ENCODE assay signal across 11 cellular contexts in genomic region chr2:240453461-240454030, GRCh38. TPM values are rescaled to one million over a fixed set of nuclear protein-coding genes. Genes with fewer than 3 reads are reported as not detected.
DNase-seq lines count a peak whose midpoint lies in the region; ATAC-seq, FAIRE-seq and TF ChIP-seq lines count a peak whose summit lies in the region.
"Had no signal": no experiment of that assay in that cellular context is flagged by ENCODE, and none has a peak within 500 bp of the region (broad histone marks: within the 10 kb centered on the region; RNA-seq: fewer than 3 reads in every experiment).

No MANE protein-coding gene starts in this region.

- intact Hi-C loops in activated CD4-positive, alpha-beta memory T cell treated with anti-CD3 and anti-CD28 coated beads for 36 hours (cut with micrococcal nuclease) = no loop called here

- DNase-seq in bronchial epithelial cell (ENCODE audit: low read depth) (no peak), kidney epithelial cell (ENCODE audit: low read depth) (no peak), anterior cingulate cortex (lab: John Stamatoyannopoulos, UW) (no peak)
- DNase-seq in stimulated activated effector memory CD8-positive, alpha-beta T cell treated with anti-CD3 and anti-CD28 coated beads, Interleukin-12 subunit alpha, Interleukin-12 subunit beta, amount 100 ng/mL, for 72 hours (ENCODE audit: low spot score in 2 of 2) = no peak
- no peak for DNase-seq in activated CD4-positive, alpha-beta memory T cell treated with anti-CD3 and anti-CD28 coated beads for 36 hours
- DNase-seq: cerebellar nuclear complex; DMS53; NCI-H1436; stimulated activated CD4-positive, alpha-beta T cell treated with anti-CD3 and anti-CD28 coated beads, Interleukin-2, amount 100 ng/mL, for 24 hours had no signal

- no peak overlapping the region for H3K27ac Mint-ChIP-seq in stimulated activated effector memory CD8-positive, alpha-beta T cell treated with anti-CD3 and anti-CD28 coated beads, Interleukin-12 subunit alpha, Interleukin-12 subunit beta, amount 100 ng/mL, for 72 hours
- no peak overlapping the region for H3K27ac Mint-ChIP-seq in activated CD4-positive, alpha-beta memory T cell treated with anti-CD3 and anti-CD28 coated beads for 36 hours

- H3K36me3 ChIP-seq in HUES6 (ENCODE audit: control insufficient read depth, insufficient read depth, low read length) = no peaks in the 10 kb centered on the region
- peaks cover 4% of the 10 kb centered on the region for H3K36me3 ChIP-seq in bronchial epithelial cell (ENCODE audit: control insufficient read depth, insufficient read depth, low read length)
- no peaks in the 10 kb centered on the region for H3K36me3 ChIP-seq in kidney epithelial cell (ENCODE audit: control insufficient read depth, insufficient read depth, low read length)

- H3K27me3 ChIP-seq in HUES6 (ENCODE audit: control insufficient read depth, insufficient read depth, low read length) = peaks cover 39% of the 10 kb centered on the region
- H3K27me3 ChIP-seq in bronchial epithelial cell (ENCODE audit: control insufficient read depth, insufficient read depth, low read length) = no peaks in the 10 kb centered on the region
- peaks cover 37% of the 10 kb centered on the region for H3K27me3 ChIP-seq in kidney epithelial cell (ENCODE audit: control insufficient read depth, insufficient read depth, low read length)

- FAIRE-seq in bronchial epithelial cell (lab: Jason Lieb, UNC) = no peak

- CTCF ChIA-PET in activated CD4-positive, alpha-beta memory T cell treated with anti-CD3 and anti-CD28 coated beads for 36 hours (lab: Charles Lee) = no interaction called here

- no peak overlapping the region for H3K27ac ChIP-seq in HUES6 (ENCODE audit: low read depth, low read length)

- ATAC-seq in stimulated activated effector memory CD8-positive, alpha-beta T cell treated with anti-CD3 and anti-CD28 coated beads, Interleukin-12 subunit alpha, Interleukin-12 subunit beta, amount 100 ng/mL, for 72 hours = no peak
- no peak for ATAC-seq in HG03159 (IDR thresholded peaks at IDR 0.05; ENCODE audit: unreplicated experiment)

- POLR2A ChIA-PET in activated CD4-positive, alpha-beta memory T cell treated with anti-CD3 and anti-CD28 coated beads for 36 hours (lab: Charles Lee) = no interaction called here

- H3K9me3 ChIP-seq in HUES6 (ENCODE audit: control insufficient read depth, insufficient read depth, low read depth, low read length) = no peaks in the 10 kb centered on the region

- H3K27me3 Mint-ChIP-seq in activated CD4-positive, alpha-beta memory T cell treated with anti-CD3 and anti-CD28 coated beads for 36 hours = peaks cover 44% of the 10 kb centered on the region

- peak overlapping the region; percentile 49 for H3K4me3 ChIP-seq in HUES6 (ENCODE audit: low read depth, low read length)
- H3K4me3 ChIP-seq in bronchial epithelial cell (ENCODE audit: low read depth, low read length) = peak overlapping the region; percentile 38
- H3K4me3 ChIP-seq in kidney epithelial cell (ENCODE audit: low read depth, low read length) = peak overlapping the region; percentile 4

- no peaks in the 10 kb centered on the region for H3K36me3 Mint-ChIP-seq in stimulated activated effector memory CD8-positive, alpha-beta T cell treated with anti-CD3 and anti-CD28 coated beads, Interleukin-12 subunit alpha, Interleukin-12 subunit beta, amount 100 ng/mL, for 72 hours
- no peaks in the 10 kb centered on the region for H3K36me3 Mint-ChIP-seq in activated CD4-positive, alpha-beta memory T cell treated with anti-CD3 and anti-CD28 coated beads for 36 hours

- no peak overlapping the region for H3K9ac ChIP-seq in HUES6 (ENCODE audit: low read length)

- H3K4me1 ChIP-seq in HUES6 (ENCODE audit: control insufficient read depth, insufficient read depth, low read length) = peaks cover 63% of the 10 kb centered on the region

- H3K4me1 Mint-ChIP-seq in stimulated activated effector memory CD8-positive, alpha-beta T cell treated with anti-CD3 and anti-CD28 coated beads, Interleukin-12 subunit alpha, Interleukin-12 subunit beta, amount 100 ng/mL, for 72 hours = peaks cover 14% of the 10 kb centered on the region
- H3K4me1 Mint-ChIP-seq in activated CD4-positive, alpha-beta memory T cell treated with anti-CD3 and anti-CD28 coated beads for 36 hours (ENCODE audit: low read depth) = peaks cover 13% of the 10 kb centered on the region

- no peaks in the 10 kb centered on the region for H3K9me3 Mint-ChIP-seq in stimulated activated effector memory CD8-positive, alpha-beta T cell treated with anti-CD3 and anti-CD28 coated beads, Interleukin-12 subunit alpha, Interleukin-12 subunit beta, amount 100 ng/mL, for 72 hours
- no peaks in the 10 kb centered on the region for H3K9me3 Mint-ChIP-seq in activated CD4-positive, alpha-beta memory T cell treated with anti-CD3 and anti-CD28 coated beads for 36 hours

- TF ChIP-seq CTCF in bronchial epithelial cell (IDR thresholded peaks at IDR 0.05; ENCODE audit: insufficient read depth, low read length, severe bottlenecking) (no peak), kidney epithelial cell (IDR thresholded peaks at IDR 0.05; ENCODE audit: insufficient read depth, low read length, poor library complexity, severe bottlenecking) (no peak)

- peak overlapping the region; percentile 45 for H3K4me3 Mint-ChIP-seq in stimulated activated effector memory CD8-positive, alpha-beta T cell treated with anti-CD3 and anti-CD28 coated beads, Interleukin-12 subunit alpha, Interleukin-12 subunit beta, amount 100 ng/mL, for 72 hours
- H3K4me3 Mint-ChIP-seq in activated CD4-positive, alpha-beta memory T cell treated with anti-CD3 and anti-CD28 coated beads for 36 hours = no peak overlapping the region

RNA-seq across cellular contexts. Expression of gene GPC1, which starts 18.1 kb away (rescaled TPM):
- 65.8 and 103 TPM in 2 replicates for total RNA-seq in bronchial epithelial cell
- total RNA-seq in kidney epithelial cell = 75.2 and 81.7 TPM in 2 replicates
- 1 to 10 TPM; 4.7 to 4.9 TPM for total RNA-seq in activated CD4-positive, alpha-beta memory T cell treated with anti-CD3 and anti-CD28 coated beads for 36 hours

Comparison
In these comparisons a context has a peak if more than half of its experiments do, and no peak if none do; other contexts are left out.
1. RNA of gene GPC1, which starts 18.1 kb away (total RNA-seq): 75.2 to 81.7 TPM in kidney epithelial cell and 65.8 to 103 TPM in bronchial epithelial cell; 4.7 to 4.9 TPM in activated CD4-positive, alpha-beta memory T cell treated with anti-CD3 and anti-CD28 coated beads for 36 hours; every median in the first group is over 10 times any median in the second.
2. Peak in every context shown above with its lines, with median percentiles within 50 percentile points of each other: H3K4me3 ChIP-seq.